ENCODE assay signal across 8 cellular contexts in the genomic region with DNA sequence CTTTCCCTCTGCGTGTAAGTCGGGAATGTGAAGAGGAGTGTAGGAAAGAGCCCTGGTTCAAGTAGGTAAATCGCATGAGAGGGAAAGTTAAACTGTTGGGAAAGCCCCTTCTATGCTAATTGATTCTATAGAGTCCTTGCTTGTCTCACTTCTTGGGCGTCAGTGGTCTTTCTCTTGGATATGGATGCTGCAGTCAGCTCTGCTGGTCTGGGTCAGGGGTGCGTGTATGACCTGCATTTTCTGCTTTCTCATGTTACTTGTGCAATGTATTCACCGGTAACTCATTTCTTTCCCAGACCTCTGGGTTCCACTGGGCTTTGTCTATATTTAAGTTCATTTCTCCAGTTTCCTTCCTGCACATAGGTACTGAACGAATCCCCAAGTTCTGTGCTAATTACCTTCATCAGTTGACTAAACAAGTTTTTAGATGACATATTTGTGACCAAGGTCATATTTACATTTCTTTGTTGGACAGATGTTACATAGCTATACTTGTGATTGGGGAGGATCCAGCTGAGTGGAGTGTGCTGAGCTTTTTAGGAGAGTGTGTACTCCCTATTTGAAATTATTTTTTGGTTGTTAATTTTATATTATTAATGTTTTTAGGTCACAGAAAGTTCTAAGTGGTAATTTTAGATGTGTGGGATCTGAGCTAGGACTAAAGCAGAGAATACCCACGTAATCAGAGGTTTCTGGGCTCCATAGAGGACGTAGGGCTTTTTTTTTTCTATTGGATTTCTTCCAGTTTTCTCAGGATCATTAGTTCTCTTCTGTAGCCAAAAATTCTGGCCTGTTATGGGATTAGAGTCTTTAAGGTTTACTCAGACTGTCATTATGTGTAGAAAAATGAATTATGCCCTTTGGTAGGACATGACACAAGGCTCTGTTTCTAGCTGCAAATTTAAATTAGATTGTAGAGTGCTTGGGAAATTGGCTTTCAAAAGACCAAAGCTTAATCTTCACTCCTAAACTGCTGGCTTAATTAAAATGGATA. TPM values are rescaled to one million over a fixed set of nuclear protein-coding genes. Genes with fewer than 3 reads are reported as not detected.
DNase-seq lines count a peak whose midpoint lies in the region; ATAC-seq and TF ChIP-seq lines count a peak whose summit lies in the region.

No MANE protein-coding gene starts in this region.

- H2BK15ac ChIP-seq in H9 (ENCODE audit: low read depth, low read length): no peak overlapping the region

- no peak overlapping the region for H2AFZ ChIP-seq in H9 (ENCODE audit: low read length)

- peak overlapping the region; percentile 97 for H3K9ac ChIP-seq in H9 (ENCODE audit: extremely low read depth, insufficient read length, low read length)

- H3K4me2 ChIP-seq in H9 (ENCODE audit: insufficient read depth, insufficient read length, low read length): peak overlapping the region; percentile 97

- no peak overlapping the region for H2AK5ac ChIP-seq in H9 (ENCODE audit: insufficient read length, low read length)

- H3K79me2 ChIP-seq in H9 (ENCODE audit: insufficient read depth, low read length): peaks cover 68% of the 10 kb centered on the region

- ATAC-seq in aorta (ENCODE audit: low FRiP score) (no peak), omental fat pad (ENCODE audit: low FRiP score) (no peak)

- H2BK20ac ChIP-seq in H9 (ENCODE audit: low read depth, low read length, poor library complexity, severe bottlenecking): no peak overlapping the region

- peak overlapping the region; percentile 99; the same call in 1 of the 2 replicates for H3K14ac ChIP-seq in H9 (ENCODE audit: insufficient read depth, low read length)

- H4K91ac ChIP-seq in H9 (ENCODE audit: insufficient read length, low read depth, low read length): no peak overlapping the region

- H3K4me3 ChIP-seq in SJSA1 (peak overlapping the region; percentile 92), dorsolateral prefrontal cortex (peak overlapping the region; percentile 58 to 99 (median 90)), mononuclear cell (ENCODE audit: low read length) (peak overlapping the region; percentile 94), aorta (ENCODE audit: low read length in 2 of 2) (peak overlapping the region; percentile 36 to 91)

- H3K4me1 Mint-ChIP-seq in H9: peaks cover 65 to 70% of the 10 kb centered on the region in 2 experiments

- DNase-seq in H9: peak; percentile 31
- DNase-seq in SJSA1 (ENCODE audit: low read depth in 1 of 2, low spot score in 2 of 2): no peak
- no peak for DNase-seq in dorsolateral prefrontal cortex
- DNase-seq in aorta: no peak
- DNase-seq in 8988T: no peak
- no peak for DNase-seq in omental fat pad (ENCODE audit: low spot score)

- H3K27me3 ChIP-seq in H9 (ENCODE audit: insufficient read depth, low read length) (no peaks in the 10 kb centered on the region), SJSA1 (replicated peaks) (no peaks in the 10 kb centered on the region), dorsolateral prefrontal cortex (no peaks in the 10 kb centered on the region), mononuclear cell (ENCODE audit: insufficient read depth, low read length) (no peaks in the 10 kb centered on the region), aorta (ENCODE audit: control insufficient read depth in 1 of 2, insufficient read depth in 2 of 2, low read length in 1 of 2) (no peaks in the 10 kb centered on the region)

- peak overlapping the region; percentile 97 to 99 (median 98) for H3K27ac Mint-ChIP-seq in H9

- H3K36me3 Mint-ChIP-seq in H9 (ENCODE audit: insufficient read depth in 1 of 3, low read depth in 3 of 3): peaks cover 25 to 32% (median 28%) of the 10 kb centered on the region in 3 experiments

- WGBS in H9 (ENCODE audit: extremely low coverage, insufficient read length, low lambda C conversion rate): no CpG with 5 or more reads among the region's 9 CpGs
- WGBS in aorta, 2 donors: 1% methylated on average over 9 of the region's 9 CpGs

- H3K56ac ChIP-seq in H9 (ENCODE audit: insufficient read length, low read depth, low read length): peak overlapping the region; percentile 31

- peak overlapping the region; percentile 89 for H3K18ac ChIP-seq in H9 (ENCODE audit: insufficient read length, low read depth, low read length)

- TF ChIP-seq CTCF in C4-2B (conservative IDR thresholded peaks at IDR 0.05) (no peak), H9 (conservative IDR thresholded peaks at IDR 0.05) (no peak), dorsolateral prefrontal cortex (IDR thresholded peaks at IDR 0.05 in 54 of 56, conservative IDR thresholded peaks at IDR 0.05 in 2 of 56; ENCODE audit: low read depth in 1 of 56, partially characterized antibody in 56 of 56) (no peak), omental fat pad (IDR thresholded peaks at IDR 0.05) (no peak)

- no peak overlapping the region for H2BK120ac ChIP-seq in H9 (ENCODE audit: low read depth, low read length, poor library complexity, severe bottlenecking)

- H3K23me2 ChIP-seq in H9 (ENCODE audit: insufficient read length, low read depth, low read length, poor library complexity, severe bottlenecking): peaks cover 16% of the 10 kb centered on the region

- H3K4me1 ChIP-seq in H9 (ENCODE audit: insufficient read depth, low read length) (peaks cover 4% of the 10 kb centered on the region), SJSA1 (replicated peaks) (peaks cover 46% of the 10 kb centered on the region), mononuclear cell (ENCODE audit: insufficient read depth, low read length) (peaks cover 53% of the 10 kb centered on the region), aorta (ENCODE audit: control insufficient read depth in 1 of 2, insufficient read depth in 2 of 2, low read length in 2 of 2) (peaks cover 0 to 2% of the 10 kb centered on the region in 2 donors)

- peak overlapping the region; percentile 99 for H3K4me3 Mint-ChIP-seq in H9

- H3K79me1 ChIP-seq in H9 (ENCODE audit: insufficient read depth, low read depth, low read length, poor library complexity, severe bottlenecking): no peaks in the 10 kb centered on the region

- intact Hi-C loops in dorsolateral prefrontal cortex (cut with DNase I) (loop anchor here (1.0 to 5.0 kb wide), 2 partner anchors 23 to 103 kb away; no protein-coding TSS in a partner anchor), aorta (cut with DNase I) (loop anchor here in 1 of 2 donors (2.0 kb wide), 1 partner anchor 24 kb away; no protein-coding TSS in a partner anchor)

- no peak overlapping the region for H4K8ac ChIP-seq in H9 (replicated peaks; ENCODE audit: insufficient read length, low read depth, low read length)

- H3K36me3 ChIP-seq in SJSA1: peaks cover 34% of the 10 kb centered on the region
- no peaks in the 10 kb centered on the region for H3K36me3 ChIP-seq in aorta (ENCODE audit: control insufficient read depth in 1 of 2, insufficient read depth in 2 of 2, low read length in 1 of 2)

- H2BK5ac ChIP-seq in H9 (ENCODE audit: insufficient read length, low read length): no peak overlapping the region

- peak overlapping the region; percentile 34; the same call in 1 of the 2 replicates for H3K4ac ChIP-seq in H9 (ENCODE audit: low read depth, low read length)

- no peak overlapping the region for H3K23ac ChIP-seq in H9 (ENCODE audit: insufficient read length, low read depth, low read length)

- H4K20me1 ChIP-seq in H9 (ENCODE audit: control insufficient read depth, insufficient read depth, insufficient read length): peaks cover 2% of the 10 kb centered on the region

- H3T11ph ChIP-seq in H9 (ENCODE audit: low read length): peak overlapping the region; percentile 38

- H3K27ac ChIP-seq in C4-2B (peak overlapping the region; percentile 98), H9 (ENCODE audit: insufficient read length, low read depth, low read length) (peak overlapping the region; percentile 75), SJSA1 (peak overlapping the region; percentile 98), dorsolateral prefrontal cortex (peak overlapping the region; percentile 7 to 100 (median 98)), aorta (ENCODE audit: low read depth in 1 of 2, low read length in 2 of 2) (peak overlapping the region; percentile 95 to 98)

- H2BK12ac ChIP-seq in H9 (ENCODE audit: insufficient read length, low read depth, low read length): no peak overlapping the region

- H4K5ac ChIP-seq in H9 (ENCODE audit: insufficient read length, low read depth, low read length): peak overlapping the region; percentile 93

- H3K9me3 Mint-ChIP-seq in H9: no peaks in the 10 kb centered on the region; a peak in 1 of 5 replicates

- H3K27me3 Mint-ChIP-seq in H9 (ENCODE audit: low read depth): no peaks in the 10 kb centered on the region

- H3K9me3 ChIP-seq in H9 (ENCODE audit: control insufficient read depth, low read depth, low read length) (no peaks in the 10 kb centered on the region), SJSA1 (replicated peaks) (no peaks in the 10 kb centered on the region), mononuclear cell (ENCODE audit: low read depth, low read length) (no peaks in the 10 kb centered on the region), aorta (ENCODE audit: control insufficient read depth, low read length) (no peaks in the 10 kb centered on the region)

RNA-seq across cellular contexts. Expression of a gene that starts 1.6 kb away (rescaled TPM):
- 185 and 207 TPM in 2 replicates for total RNA-seq in H9 (2021)
- total RNA-seq in SJSA1 (2014; rRNA removed; shearing (Covaris generic)): 39.6 and 49.3 TPM in 2 replicates
- 100 to 1,000 TPM; 112 to 213 (median 164) TPM for total RNA-seq in dorsolateral prefrontal cortex
- 79.2 TPM for total RNA-seq in mononuclear cell
- 100 to 1,000 TPM; 148 to 200 TPM for total RNA-seq in aorta
- polyA plus RNA-seq in aorta: 10 to 100 TPM; 13.9 to 37.3 TPM
- total RNA-seq in omental fat pad: 100 to 1,000 TPM in 2 of 4 donors, 10 to 100 TPM in 2; 86.4 to 120 (median 99.3) TPM

RNA-seq across cellular contexts. Expression of a gene that starts 36.2 kb away (rescaled TPM):
- total RNA-seq in H9 (2021): 57.0 and 58.4 TPM in 2 replicates
- 33.8 and 52.0 TPM in 2 replicates for total RNA-seq in SJSA1 (2014; rRNA removed; shearing (Covaris generic))
- 10 to 100 TPM; 25.3 to 57.4 (median 39.8) TPM for total RNA-seq in dorsolateral prefrontal cortex
- 62.0 TPM for total RNA-seq in mononuclear cell
- total RNA-seq in aorta: 10 to 100 TPM; 23.8 to 26.2 TPM
- 10 to 100 TPM; 16.9 to 22.5 TPM for polyA plus RNA-seq in aorta
- total RNA-seq in omental fat pad: 10 to 100 TPM; 17.2 to 30.0 (median 20.2) TPM
